2 cellular contexts compared by ENCODE assay signal in the genomic region with DNA sequence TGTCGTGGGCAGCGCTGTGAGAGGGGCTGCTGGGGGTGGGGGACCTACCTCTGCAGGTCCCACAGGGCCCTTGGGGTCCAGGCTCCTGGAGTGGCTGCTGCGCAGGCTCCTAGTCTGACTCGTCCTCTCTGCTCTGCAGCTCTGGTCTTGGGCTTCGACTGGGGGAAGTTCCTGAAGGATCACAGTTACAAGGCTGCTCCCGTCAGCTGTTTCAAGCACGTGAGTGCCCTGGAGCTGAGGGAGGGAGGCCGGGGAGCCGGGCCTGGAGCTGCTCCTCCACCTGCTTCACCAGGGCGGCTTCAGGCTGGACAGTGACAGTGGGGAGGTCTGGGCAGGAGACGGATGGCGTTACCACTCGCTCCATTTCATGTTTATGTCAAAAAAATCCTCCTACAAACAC.
A peak's percentile ranks its signal among the peaks of the same experiment; 100 is the strongest.
TF ChIP-seq lines count a peak whose summit lies in the region.

No MANE protein-coding gene starts in this region.

TF ChIP-seq in K562, 482 proteins besides CTCF, POLR2A, EP300 and RAD21:
- TF ChIP-seq ZNF780A (CRISPR knock-in tag; IDR thresholded peaks at IDR 0.05), result no peak
- peak; percentile 64 for TF ChIP-seq RBFOX2 (IDR thresholded peaks at IDR 0.05; ENCODE audit: low read depth, low read length)

TF ChIP-seq in SK-N-SH, 30 proteins besides CTCF, POLR2A, EP300 and RAD21:
- TF ChIP-seq NFIC (IDR thresholded peaks at IDR 0.05; ENCODE audit: borderline replicate concordance) (no peak), YY1 (IDR thresholded peaks at IDR 0.05; ENCODE audit: low read depth) (no peak), MAX (IDR thresholded peaks at IDR 0.05; ENCODE audit: low read depth) (no peak), CHD2 (IDR thresholded peaks at IDR 0.05; ENCODE audit: low read length, partially characterized antibody) (no peak), EZH2phosphoT487 (IDR thresholded peaks at IDR 0.05; ENCODE audit: borderline replicate concordance, low read depth) (no peak), RFX5 (IDR thresholded peaks at IDR 0.05; ENCODE audit: low read length) (no peak), ELF1 (IDR thresholded peaks at IDR 0.05) (no peak), MEF2A (IDR thresholded peaks at IDR 0.05; ENCODE audit: borderline replicate concordance, low read depth) (no peak), POLR2AphosphoS5 (IDR thresholded peaks at IDR 0.05; ENCODE audit: low read depth, low read length) (no peak), TEAD4 (IDR thresholded peaks at IDR 0.05; ENCODE audit: borderline replicate concordance, insufficient read depth) (no peak), JUND (IDR thresholded peaks at IDR 0.05) (no peak), GABPA (IDR thresholded peaks at IDR 0.05; ENCODE audit: low read depth) (no peak), PBX3 (IDR thresholded peaks at IDR 0.05) (no peak), GATA2 (CRISPR knock-in tag; IDR thresholded peaks at IDR 0.05) (no peak), SMC3 (IDR thresholded peaks at IDR 0.05; ENCODE audit: low read depth, low read length) (no peak), FOXM1 (IDR thresholded peaks at IDR 0.05; ENCODE audit: low read depth) (no peak), IRF3 (IDR thresholded peaks at IDR 0.05; ENCODE audit: low read depth, low read length) (no peak)
- TF ChIP-seq, protein P1, sequence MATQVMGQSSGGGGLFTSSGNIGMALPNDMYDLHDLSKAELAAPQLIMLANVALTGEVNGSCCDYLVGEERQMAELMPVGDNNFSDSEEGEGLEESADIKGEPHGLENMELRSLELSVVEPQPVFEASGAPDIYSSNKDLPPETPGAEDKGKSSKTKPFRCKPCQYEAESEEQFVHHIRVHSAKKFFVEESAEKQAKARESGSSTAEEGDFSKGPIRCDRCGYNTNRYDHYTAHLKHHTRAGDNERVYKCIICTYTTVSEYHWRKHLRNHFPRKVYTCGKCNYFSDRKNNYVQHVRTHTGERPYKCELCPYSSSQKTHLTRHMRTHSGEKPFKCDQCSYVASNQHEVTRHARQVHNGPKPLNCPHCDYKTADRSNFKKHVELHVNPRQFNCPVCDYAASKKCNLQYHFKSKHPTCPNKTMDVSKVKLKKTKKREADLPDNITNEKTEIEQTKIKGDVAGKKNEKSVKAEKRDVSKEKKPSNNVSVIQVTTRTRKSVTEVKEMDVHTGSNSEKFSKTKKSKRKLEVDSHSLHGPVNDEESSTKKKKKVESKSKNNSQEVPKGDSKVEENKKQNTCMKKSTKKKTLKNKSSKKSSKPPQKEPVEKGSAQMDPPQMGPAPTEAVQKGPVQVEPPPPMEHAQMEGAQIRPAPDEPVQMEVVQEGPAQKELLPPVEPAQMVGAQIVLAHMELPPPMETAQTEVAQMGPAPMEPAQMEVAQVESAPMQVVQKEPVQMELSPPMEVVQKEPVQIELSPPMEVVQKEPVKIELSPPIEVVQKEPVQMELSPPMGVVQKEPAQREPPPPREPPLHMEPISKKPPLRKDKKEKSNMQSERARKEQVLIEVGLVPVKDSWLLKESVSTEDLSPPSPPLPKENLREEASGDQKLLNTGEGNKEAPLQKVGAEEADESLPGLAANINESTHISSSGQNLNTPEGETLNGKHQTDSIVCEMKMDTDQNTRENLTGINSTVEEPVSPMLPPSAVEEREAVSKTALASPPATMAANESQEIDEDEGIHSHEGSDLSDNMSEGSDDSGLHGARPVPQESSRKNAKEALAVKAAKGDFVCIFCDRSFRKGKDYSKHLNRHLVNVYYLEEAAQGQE (IDR thresholded peaks at IDR 0.05; ENCODE audit: low read depth, low read length), result no peak
- TF ChIP-seq, protein P2, sequence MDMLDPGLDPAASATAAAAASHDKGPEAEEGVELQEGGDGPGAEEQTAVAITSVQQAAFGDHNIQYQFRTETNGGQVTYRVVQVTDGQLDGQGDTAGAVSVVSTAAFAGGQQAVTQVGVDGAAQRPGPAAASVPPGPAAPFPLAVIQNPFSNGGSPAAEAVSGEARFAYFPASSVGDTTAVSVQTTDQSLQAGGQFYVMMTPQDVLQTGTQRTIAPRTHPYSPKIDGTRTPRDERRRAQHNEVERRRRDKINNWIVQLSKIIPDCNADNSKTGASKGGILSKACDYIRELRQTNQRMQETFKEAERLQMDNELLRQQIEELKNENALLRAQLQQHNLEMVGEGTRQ (IDR thresholded peaks at IDR 0.05; ENCODE audit: borderline replicate concordance, low read depth, low read length), result no peak
